Comparison of ENCODE assay signal across 1 cellular context in genomic region chr4:3480528-3481112, GRCh38.
TF ChIP-seq lines count a peak whose summit lies in the region.

No MANE protein-coding gene starts in this region.

TF ChIP-seq in GM12878, 131 proteins besides CTCF, POLR2A, EP300 and RAD21:
- no peak for TF ChIP-seq FOXK2 (IDR thresholded peaks at IDR 0.05)
- TF ChIP-seq SP1 (IDR thresholded peaks at IDR 0.05; ENCODE audit: low read depth, low read length): no peak
- no peak for TF ChIP-seq PAX5 (IDR thresholded peaks at IDR 0.05; ENCODE audit: borderline replicate concordance, low read depth, low read length)
- no peak for TF ChIP-seq SREBF1 (IDR thresholded peaks at IDR 0.05; ENCODE audit: low read length)
- TF ChIP-seq NFIC (IDR thresholded peaks at IDR 0.05; ENCODE audit: low read depth, low read length): no peak
- TF ChIP-seq SMC3 (IDR thresholded peaks at IDR 0.05; ENCODE audit: borderline replicate concordance, low read length): peak; percentile 71
- TF ChIP-seq E2F4 (IDR thresholded peaks at IDR 0.05; ENCODE audit: low read depth, low read length): no peak
- peak in 1 of 2 experiments; percentile 69; a peak in 2 of 3 replicates for TF ChIP-seq EGR1 (IDR thresholded peaks at IDR 0.05; ENCODE audit: borderline replicate concordance in 1 of 2, low read depth in 2 of 2, low read length in 2 of 2)
- TF ChIP-seq CREB1 (IDR thresholded peaks at IDR 0.05; ENCODE audit: low read depth): no peak
- 0 out of 2 replicates have a peak, but pooled peaks have one; percentile 57 for TF ChIP-seq YY1 (IDR thresholded peaks at IDR 0.05; ENCODE audit: low read depth, low read length)
TF ChIP-seq in GM12878: peak in this region for 3.
